ENCODE assay signal across 12 cellular contexts in genomic region chr10:86652361-86653202, GRCh38. TPM values are rescaled to one million over a fixed set of nuclear protein-coding genes. Genes with fewer than 3 reads are reported as not detected.
DNase-seq lines count a peak whose midpoint lies in the region; ATAC-seq and TF ChIP-seq lines count a peak whose summit lies in the region.
"Had no signal": no experiment of that assay in that cellular context is flagged by ENCODE, and none has a peak within 500 bp of the region (broad histone marks: within the 10 kb centered on the region; RNA-seq: fewer than 3 reads in every experiment).

No MANE protein-coding gene starts in this region.

- no peak for TF ChIP-seq CTCF in spleen (IDR thresholded peaks at IDR 0.05 in 8 of 11, conservative IDR thresholded peaks at IDR 0.05 in 3 of 11)
- no peak for TF ChIP-seq CTCF in stomach (IDR thresholded peaks at IDR 0.05)

- intact Hi-C loops in spleen (cut with DNase I; ENCODE audit: low total_unique reads) (no loop called here), stomach (cut with DNase I; ENCODE audit: low total_unique reads) (no loop called here)

- ATAC-seq in GM18907 (IDR thresholded peaks at IDR 0.05; ENCODE audit: unreplicated experiment), result no peak

- WGBS in spleen, 5 donors, result 63 to 77% (median 71%) methylated on average over 9 to 14 of the region's 14 CpGs
- WGBS in stomach, 5 donors, result 74 to 85% (median 77%) methylated on average over 11 to 14 of the region's 14 CpGs

- no peak for TF ChIP-seq EP300 in stomach (IDR thresholded peaks at IDR 0.05)

- peak; percentile 7 for DNase-seq in activated T-cell treated with anti-CD3 and anti-CD28 coated beads, Interleukin-2, amount 50 U/mL, for 1 hour
- DNase-seq in activated T-cell treated with anti-CD3 and anti-CD28 coated beads, Interleukin-2, amount 50 U/mL, for 48 hours, result no peak
- DNase-seq in NCI-H2081 treated with DMSO at 0.1 percent for 48 hours (lab: John Stamatoyannopoulos, UW) (peak; percentile 88), adipocyte (ENCODE audit: low read depth) (peak; percentile 30), spleen (peak; percentile 59), stomach (no peak), NOMO-1 treated with DMSO at 0.1 percent for 48 hours (lab: John Stamatoyannopoulos, UW; ENCODE audit: unreplicated experiment) (no peak)
- DNase-seq: central memory CD4-positive, alpha-beta T cell; HFFc6; immature natural killer cell; naive B cell had no signal

- no peak overlapping the region for H3K9ac ChIP-seq in adipocyte (ENCODE audit: low read length)

- H3K27me3 ChIP-seq in adipocyte (replicated peaks; ENCODE audit: control insufficient read depth, insufficient read depth, low read length) (peaks cover 16% of the 10 kb centered on the region), spleen (replicated peaks in 1 of 7) (peaks cover 0 to 56% (median 0%) of the 10 kb centered on the region in 7 donors), stomach (no peaks in the 10 kb centered on the region)

- TF ChIP-seq POLR2A in spleen (IDR thresholded peaks at IDR 0.05), result no peak
- TF ChIP-seq POLR2A in stomach (IDR thresholded peaks at IDR 0.05), result no peak

- peaks cover 23% of the 10 kb centered on the region for H3K4me1 ChIP-seq in adipocyte (ENCODE audit: control insufficient read depth, insufficient read depth, low read length)
- peaks cover 0 to 11% (median 3%) of the 10 kb centered on the region in 6 donors for H3K4me1 ChIP-seq in spleen
- peaks cover 5 to 22% (median 14%) of the 10 kb centered on the region in 4 donors for H3K4me1 ChIP-seq in stomach

- no peaks in the 10 kb centered on the region for H3K36me3 ChIP-seq in adipocyte (ENCODE audit: control insufficient read depth, insufficient read depth, low read length, severe bottlenecking)
- H3K36me3 ChIP-seq in spleen, result no peaks in the 10 kb centered on the region
- no peaks in the 10 kb centered on the region for H3K36me3 ChIP-seq in stomach

- H3K9me3 ChIP-seq in adipocyte (ENCODE audit: control insufficient read depth, low read length) (no peaks in the 10 kb centered on the region), spleen (no peaks in the 10 kb centered on the region), stomach (no peaks in the 10 kb centered on the region)

- H3K27ac ChIP-seq in spleen, result no peak overlapping the region
- H3K27ac ChIP-seq in stomach, result no peak overlapping the region

- H3K4me3 ChIP-seq in adipocyte (ENCODE audit: low read length), result no peak overlapping the region
- H3K4me3 ChIP-seq in spleen, result no peak overlapping the region
- no peak overlapping the region for H3K4me3 ChIP-seq in stomach

RNA-seq across cellular contexts. Expression of gene OPN4, which starts 1.8 kb away (rescaled TPM):
- not detected for total RNA-seq in spleen
- not detected for polyA plus RNA-seq in spleen
- not detected for total RNA-seq in stomach
- not detected for polyA plus RNA-seq in stomach
- total RNA-seq: HFFc6 had no signal
- polyA plus RNA-seq: immature natural killer cell had no signal

RNA-seq across cellular contexts. Expression of gene LDB3, which starts 15.7 kb away (rescaled TPM):
- under 1 TPM in 5 of 7 donors, not detected in 2; 0.14 to 0.63 (median 0.43) TPM for total RNA-seq in spleen
- 1 to 10 TPM in 1 of 3 donors, under 1 TPM in 2; 0.23 to 1.2 (median 0.30) TPM for polyA plus RNA-seq in spleen
- total RNA-seq in stomach, result 1 to 10 TPM in 4 of 5 donors, under 1 TPM in 1; 0.29 to 8.5 (median 2.2) TPM
- 1 to 10 TPM; 1.1 to 3.4 (median 2.7) TPM for polyA plus RNA-seq in stomach

Comparison
In these comparisons a context has a peak if more than half of its experiments do, and no peak if none do; other contexts are left out.
1. DNase-seq: peak in activated T-cell treated with anti-CD3 and anti-CD28 coated beads, Interleukin-2, amount 50 U/mL, for 1 hour (single experiment), NCI-H2081 treated with DMSO at 0.1 percent for 48 hours (single experiment), adipocyte (single experiment) and spleen (single experiment); none in activated T-cell treated with anti-CD3 and anti-CD28 coated beads, Interleukin-2, amount 50 U/mL, for 48 hours (0 of 2), stomach (single experiment) and NOMO-1 treated with DMSO at 0.1 percent for 48 hours (single experiment).